25 cellular contexts compared by ENCODE assay signal in genomic region chr3:194327414-194328079, GRCh38. TPM values are rescaled to one million over a fixed set of nuclear protein-coding genes. Genes with fewer than 3 reads are reported as not detected.
DNase-seq lines count a peak whose midpoint lies in the region; ATAC-seq, FAIRE-seq and TF ChIP-seq lines count a peak whose summit lies in the region.
"Had no signal": no experiment of that assay in that cellular context is flagged by ENCODE, and none has a peak within 500 bp of the region (broad histone marks: within the 10 kb centered on the region; RNA-seq: fewer than 3 reads in every experiment).

No MANE protein-coding gene starts in this region.

- H3K36me3 ChIP-seq in ascending aorta (no peaks in the 10 kb centered on the region), adrenal gland (replicated peaks in 1 of 2) (no peaks in the 10 kb centered on the region)
- H3K36me3 ChIP-seq: left ventricle myocardium inferior, Peyer's patch, thoracic aorta, vagina had no signal

- POLR2A ChIA-PET in WTC11 (lab: Charles Lee) = no interaction called here

- H3K4me3 ChIP-seq in AG10803 (ENCODE audit: low read length) (no peak overlapping the region), ascending aorta (no peak overlapping the region), adrenal gland (no peak overlapping the region)
- H3K4me3 ChIP-seq: left ventricle myocardium inferior, Peyer's patch, thoracic aorta, vagina had no signal

- peaks cover 18% of the 10 kb centered on the region for H3K4me1 ChIP-seq in foreskin keratinocyte
- H3K4me1 ChIP-seq in ascending aorta = no peaks in the 10 kb centered on the region
- H3K4me1 ChIP-seq in adrenal gland (replicated peaks in 1 of 2) = peaks cover 7 to 9% of the 10 kb centered on the region in 2 donors

- ATAC-seq in WTC11 (no peak), foreskin keratinocyte (no peak)
- ATAC-seq: sciatic nerve had no signal

- FAIRE-seq in GM12892 (lab: Jason Lieb, UNC) = peak; percentile 74

- H3K9me3 ChIP-seq in ascending aorta (no peaks in the 10 kb centered on the region), adrenal gland (replicated peaks in 1 of 3) (no peaks in the 10 kb centered on the region)
- H3K9me3 ChIP-seq: left ventricle myocardium inferior, Peyer's patch, thoracic aorta, vagina had no signal

- intact Hi-C loops in ascending aorta (cut with DNase I) (no loop called here), adrenal gland (cut with DNase I) (loop anchor here in 1 of 2 donors (10.0 kb wide), 1 partner anchor 333 kb away; no protein-coding TSS in a partner anchor)

- no peaks in the 10 kb centered on the region; the same call in 1 of the 2 replicates for H3K36me3 Mint-ChIP-seq in WTC11
- H3K36me3 Mint-ChIP-seq: CD4-positive, CD25-positive, alpha-beta regulatory T cell had no signal

- H3K27me3 ChIP-seq in foreskin keratinocyte (no peaks in the 10 kb centered on the region), ascending aorta (no peaks in the 10 kb centered on the region), adrenal gland (no peaks in the 10 kb centered on the region)
- H3K27me3 ChIP-seq: Peyer's patch, vagina had no signal

- 90 to 95% (median 94%) methylated on average over 4 of the region's 4 CpGs for WGBS in adrenal gland, 4 donors

- H3K27me3 Mint-ChIP-seq in WTC11 (ENCODE audit: low read depth) = peaks cover 17% of the 10 kb centered on the region

- no peak overlapping the region for H3K27ac Mint-ChIP-seq in WTC11
- H3K27ac Mint-ChIP-seq: activated T-helper 1 cell treated with anti-CD3 and anti-CD28 coated beads, Interleukin-12 subunit alpha, Interleukin-12 subunit beta, Interleukin-2, Interleukin-4 antibody, amounts not matched to agents 30 ng/mL and 10 ng/mL and 1 ng/mL, durations not matched to agents 14 hours and 24 hours and 36 hours had no signal

- CTCF ChIA-PET in WTC11 (lab: Charles Lee) = interaction anchor here (1.2 to 2.0 kb wide), 2 partner anchors 12 to 187 kb away, joined by 4 to 9 read pairs; no protein-coding TSS in a partner anchor

- peak overlapping the region; percentile 51 for H3K27ac ChIP-seq in foreskin keratinocyte
- H3K27ac ChIP-seq in ascending aorta = no peak overlapping the region
- no peak overlapping the region for H3K27ac ChIP-seq in adrenal gland
- H3K27ac ChIP-seq: left ventricle myocardium inferior, Peyer's patch, thoracic aorta, vagina had no signal

- TF ChIP-seq CTCF in AG10803 (conservative IDR thresholded peaks at IDR 0.05; ENCODE audit: low read length) (no peak), WTC11 (IDR thresholded peaks at IDR 0.05) (no peak), foreskin keratinocyte (conservative IDR thresholded peaks at IDR 0.05) (no peak), ascending aorta (IDR thresholded peaks at IDR 0.05) (no peak), adrenal gland (IDR thresholded peaks at IDR 0.05) (no peak)

- H3K9me3 Mint-ChIP-seq in WTC11 = peaks cover 7% of the 10 kb centered on the region; the same call in 1 of the 2 replicates
- H3K9me3 Mint-ChIP-seq: activated T-helper 1 cell treated with anti-CD3 and anti-CD28 coated beads, Interleukin-12 subunit alpha, Interleukin-12 subunit beta, Interleukin-2, Interleukin-4 antibody, amounts not matched to agents 30 ng/mL and 10 ng/mL and 1 ng/mL, durations not matched to agents 14 hours and 24 hours and 36 hours; central memory CD8-positive, alpha-beta T cell had no signal

- H3K4me3 Mint-ChIP-seq in WTC11 = no peak overlapping the region
- H3K4me3 Mint-ChIP-seq: activated T-helper 1 cell treated with anti-CD3 and anti-CD28 coated beads, Interleukin-12 subunit alpha, Interleukin-12 subunit beta, Interleukin-2, Interleukin-4 antibody, amounts not matched to agents 30 ng/mL and 10 ng/mL and 1 ng/mL, durations not matched to agents 14 hours and 24 hours and 36 hours; central memory CD8-positive, alpha-beta T cell had no signal

- H3K4me1 Mint-ChIP-seq in WTC11 = peaks cover 21% of the 10 kb centered on the region
- H3K4me1 Mint-ChIP-seq: central memory CD8-positive, alpha-beta T cell had no signal

- peak; percentile 48 for DNase-seq in AG10803 (ENCODE audit: low read depth)
- DNase-seq in GM12892 (ENCODE audit: insufficient read length) = no peak
- no peak for DNase-seq in WTC11 (ENCODE audit: low spot score)
- no peak for DNase-seq in foreskin keratinocyte
- DNase-seq in HK-2 (ENCODE audit: unreplicated experiment) = no peak
- no peak for DNase-seq in ascending aorta (ENCODE audit: low spot score in 2 of 2)
- no peak for DNase-seq in adrenal gland
- DNase-seq: activated CD4-positive, alpha-beta T cell treated with anti-CD3 and anti-CD28 coated beads for 48 hours; activated naive CD4-positive, alpha-beta T cell treated with anti-CD3 and anti-CD28 coated beads, Interleukin-2, amount 50 U/mL, for 16 hours; dermis blood vessel endothelial cell; KG1; left ventricle myocardium inferior; NCI-H146; NCI-H510A treated with DMSO at 0.1 percent for 48 hours; Peyer's patch; stimulated activated naive CD4-positive, alpha-beta T cell treated with Interleukin-2 at 50 U/mL for 16 hours had no signal

- TF ChIP-seq POLR2A in GM12892 (IDR thresholded peaks at IDR 0.05; ENCODE audit: low read depth, low read length) = no peak
- TF ChIP-seq POLR2A in adrenal gland (IDR thresholded peaks at IDR 0.05) = no peak

TF ChIP-seq in WTC11, 78 proteins besides CTCF, POLR2A, EP300 and RAD21:
- TF ChIP-seq ZNF281 (CRISPR knock-in tag; IDR thresholded peaks at IDR 0.05) (0 out of 2 replicates have a peak, but pooled peaks have one; percentile 38), AFF4 (CRISPR knock-in tag; IDR thresholded peaks at IDR 0.05; ENCODE audit: borderline replicate concordance) (no peak)
TF ChIP-seq in WTC11: peak in this region for 1.

RNA-seq across cellular contexts. Expression of gene CPN2, which starts 23.6 kb away (rescaled TPM):
- not detected for polyA plus RNA-seq in GM12892 (2012; ENCODE audit: missing spikeins)
- total RNA-seq in WTC11 (2021) = 0.09 to 0.14 TPM in 2 of 3 replicates, not detected in the other
- total RNA-seq in foreskin keratinocyte = not detected in 2 replicates
- polyA plus RNA-seq in foreskin keratinocyte = not detected in 2 replicates
- not detected for total RNA-seq in ascending aorta
- 10 to 100 TPM in 1 of 8 donors, 1 to 10 TPM in 5, under 1 TPM in 2; 0.38 to 14.3 (median 3.1) TPM for total RNA-seq in adrenal gland
- polyA plus RNA-seq in adrenal gland = 1 to 10 TPM in 2 of 3 donors, under 1 TPM in 1; 0.32 to 4.0 (median 1.1) TPM
- total RNA-seq: activated T-helper 1 cell treated with anti-CD3 and anti-CD28 coated beads, Interleukin-12 subunit alpha, Interleukin-12 subunit beta, Interleukin-2, Interleukin-4 antibody, amounts not matched to agents 30 ng/mL and 10 ng/mL and 1 ng/mL, durations not matched to agents 14 hours and 24 hours and 36 hours; CD4-positive, CD25-positive, alpha-beta regulatory T cell; dermis blood vessel endothelial cell; mononuclear cell; Peyer's patch; sciatic nerve; SK-MEL-5; thoracic aorta; vagina had no signal
- polyA plus RNA-seq: CD4-positive, CD25-positive, alpha-beta regulatory T cell; neural cell had no signal

RNA-seq across cellular contexts. Expression of gene LRRC15, which starts 42.0 kb away (rescaled TPM):
- not detected for polyA plus RNA-seq in GM12892 (2012; ENCODE audit: missing spikeins)
- total RNA-seq in WTC11 (2021) (0.07 to 0.11 TPM (median 0.11 TPM) in 3 replicates), foreskin keratinocyte (not detected in 2 replicates), ascending aorta (not detected), adrenal gland (under 1 TPM in 6 of 8 donors, not detected in 2; 0.07 to 0.31 (median 0.16) TPM)
- polyA plus RNA-seq in foreskin keratinocyte (not detected in 2 replicates), adrenal gland (under 1 TPM; 0.05 to 0.13 (median 0.08) TPM)
- total RNA-seq: activated T-helper 1 cell treated with anti-CD3 and anti-CD28 coated beads, Interleukin-12 subunit alpha, Interleukin-12 subunit beta, Interleukin-2, Interleukin-4 antibody, amounts not matched to agents 30 ng/mL and 10 ng/mL and 1 ng/mL, durations not matched to agents 14 hours and 24 hours and 36 hours; CD4-positive, CD25-positive, alpha-beta regulatory T cell; SK-MEL-5; vagina had no signal
- polyA plus RNA-seq: CD4-positive, CD25-positive, alpha-beta regulatory T cell; neural cell had no signal
